18 cellular contexts compared by ENCODE assay signal in genomic region chr17:63082952-63083351, GRCh38.
A peak's percentile ranks its signal among the peaks of the same experiment; 100 is the strongest.
DNase-seq lines count a peak whose midpoint lies in the region; ATAC-seq, FAIRE-seq and TF ChIP-seq lines count a peak whose summit lies in the region.
"Had no signal": no experiment of that assay in that cellular context is flagged by ENCODE, and none has a peak within 500 bp of the region (broad histone marks: within the 10 kb centered on the region; RNA-seq: fewer than 3 reads in every experiment).

No MANE protein-coding gene starts in this region.

- H3K36me3 ChIP-seq in K562 (ENCODE audit: control insufficient read depth, insufficient read depth, low read length) (no peaks in the 10 kb centered on the region), mesenchymal stem cell (ENCODE audit: control insufficient read depth in 1 of 2, insufficient read depth in 2 of 2, low read depth in 1 of 2, low read length in 2 of 2) (no peaks in the 10 kb centered on the region)
- H3K36me3 ChIP-seq: heart right ventricle had no signal

- no peak overlapping the region for H2BK15ac ChIP-seq in mesenchymal stem cell (ENCODE audit: low read depth, poor library complexity, severe bottlenecking)

- H2BK120ac ChIP-seq in mesenchymal stem cell (ENCODE audit: low read depth, low read length), result no peak overlapping the region

- no peak for FAIRE-seq in K562 (lab: Jason Lieb, UNC)
- FAIRE-seq: GM12878 had no signal

- H4K91ac ChIP-seq in mesenchymal stem cell (ENCODE audit: low read length), result no peak overlapping the region

- no peak overlapping the region for H3K4me3 Mint-ChIP-seq in nephron progenitor cell
- H3K4me3 Mint-ChIP-seq: activated naive CD4-positive, alpha-beta T cell treated with anti-CD3 and anti-CD28 coated beads, Interleukin-2, amount 50 U/mL, for 24 hours; central memory CD8-positive, alpha-beta T cell; naive B cell had no signal

- H2AK5ac ChIP-seq in mesenchymal stem cell (ENCODE audit: low read length, severe bottlenecking), result no peak overlapping the region

- DNase-seq in ELR (ENCODE audit: low read depth) (peak; percentile 62), NCI-H146 (lab: John Stamatoyannopoulos, UW) (peak; percentile 26), K562 (ENCODE audit: extremely low read depth in 1 of 4, low spot score in 3 of 4) (no peak), mesenchymal stem cell (peak; percentile 48), nephron progenitor cell (no peak), inferior parietal cortex (ENCODE audit: extremely low spot score) (no peak)
- DNase-seq: activated CD8-positive, alpha-beta memory T cell treated with anti-CD3 and anti-CD28 coated beads, Interleukin-2, amount 50 U/mL, for 4 hours; DMS79 treated with DMSO at 0.1 percent for 48 hours; heart right ventricle; NCI-H1105 had no signal

- H3K9me1 ChIP-seq in K562 (ENCODE audit: control insufficient read depth, insufficient read depth, low read length), result no peaks in the 10 kb centered on the region

- H3K4me3 ChIP-seq in K562 (no peak overlapping the region), mesenchymal stem cell (ENCODE audit: insufficient read depth in 1 of 2, low read depth in 1 of 2, low read length in 2 of 2) (no peak overlapping the region)
- H3K4me3 ChIP-seq: BLaER1 treated with 17β-estradiol and CSF1 and Interleukin-3, amounts not matched to agents 10 nM and 100 nM; GM12878; heart right ventricle had no signal

- H3K4ac ChIP-seq in mesenchymal stem cell (ENCODE audit: low read depth in 1 of 2, low read length in 2 of 2), result no peak overlapping the region

- H3K4me2 ChIP-seq in K562 (ENCODE audit: insufficient read depth, low read length) (no peak overlapping the region), mesenchymal stem cell (ENCODE audit: low read length, poor library complexity, severe bottlenecking) (no peak overlapping the region)
- H3K4me2 ChIP-seq: BLaER1 treated with 17β-estradiol and CSF1 and Interleukin-3, amounts not matched to agents 10 nM and 100 nM had no signal

- H3K79me2 ChIP-seq in K562 (ENCODE audit: control insufficient read depth, insufficient read depth, low read length), result no peaks in the 10 kb centered on the region

- TF ChIP-seq EP300 in K562 (IDR thresholded peaks at IDR 0.05; ENCODE audit: low read length), result no peak

- no peaks in the 10 kb centered on the region for H3K27me3 ChIP-seq in K562 (ENCODE audit: control insufficient read depth in 2 of 2, insufficient read depth in 2 of 2, low read length in 2 of 2)
- H3K27me3 ChIP-seq in mesenchymal stem cell (ENCODE audit: control insufficient read depth in 1 of 2, insufficient read depth in 1 of 2, low read length in 2 of 2), result no peaks in the 10 kb centered on the region
- H3K27me3 ChIP-seq: BLaER1 treated with 17β-estradiol and CSF1 and Interleukin-3, amounts not matched to agents 10 nM and 100 nM; heart right ventricle had no signal

- H3K9me3 ChIP-seq in K562 (replicated peaks; ENCODE audit: control insufficient read depth, insufficient read depth, low read depth, low read length), result no peaks in the 10 kb centered on the region
- H3K9me3 ChIP-seq in mesenchymal stem cell (ENCODE audit: control insufficient read depth, low read length), result no peaks in the 10 kb centered on the region

- H3K18ac ChIP-seq in mesenchymal stem cell (ENCODE audit: low read depth in 1 of 2, low read length in 2 of 2), result no peak overlapping the region

- H2BK5ac ChIP-seq in mesenchymal stem cell (ENCODE audit: low read depth, low read length, poor library complexity, severe bottlenecking), result no peak overlapping the region

- POLR2A ChIA-PET in K562 (lab: Yijun Ruan, JAX), result no interaction called here

- H3K79me1 ChIP-seq in mesenchymal stem cell (replicated peaks; ENCODE audit: low read length, poor library complexity, severe bottlenecking), result peaks cover 11% of the 10 kb centered on the region

- no peaks in the 10 kb centered on the region for H4K20me1 ChIP-seq in K562 (replicated peaks; ENCODE audit: control insufficient read depth, insufficient read depth, low read length)
- H4K20me1 ChIP-seq: BLaER1 treated with 17β-estradiol and CSF1 and Interleukin-3, amounts not matched to agents 10 nM and 100 nM had no signal

- H3K14ac ChIP-seq in mesenchymal stem cell (ENCODE audit: low read length in 2 of 2), result no peak overlapping the region

- intact Hi-C loops in K562 (cut with micrococcal nuclease), result loop anchor here (1.0 to 5.0 kb wide), 2 partner anchors 323 to 529 kb away; no protein-coding TSS in a partner anchor

- no peak overlapping the region for H3K27ac Mint-ChIP-seq in nephron progenitor cell
- H3K27ac Mint-ChIP-seq: activated naive CD4-positive, alpha-beta T cell treated with anti-CD3 and anti-CD28 coated beads, Interleukin-2, amount 50 U/mL, for 24 hours; naive B cell had no signal

- H3K36me3 Mint-ChIP-seq in nephron progenitor cell (ENCODE audit: low read depth), result peaks cover 11% of the 10 kb centered on the region

- BruUV-seq in K562 (replicated peaks; lab: Mats Ljungman, UMichigan), result no TSS peak

- H3K4me1 Mint-ChIP-seq in nephron progenitor cell, result peaks cover 18% of the 10 kb centered on the region
- H3K4me1 Mint-ChIP-seq: central memory CD8-positive, alpha-beta T cell had no signal

- H3K9ac ChIP-seq in K562 (ENCODE audit: insufficient read depth in 1 of 2, low read depth in 2 of 2, low read length in 2 of 2) (no peak overlapping the region), mesenchymal stem cell (ENCODE audit: low read length) (peak overlapping the region; percentile 56)
- H3K9ac ChIP-seq: BLaER1 treated with 17β-estradiol and CSF1 and Interleukin-3, amounts not matched to agents 10 nM and 100 nM had no signal

- no peak overlapping the region for H3K23ac ChIP-seq in mesenchymal stem cell (ENCODE audit: low read length in 2 of 2)

- H3K9me3 Mint-ChIP-seq in nephron progenitor cell, result peaks cover 12% of the 10 kb centered on the region
- H3K9me3 Mint-ChIP-seq: activated naive CD4-positive, alpha-beta T cell treated with anti-CD3 and anti-CD28 coated beads, Interleukin-2, amount 50 U/mL, for 24 hours; central memory CD8-positive, alpha-beta T cell had no signal

- TF ChIP-seq POLR2A in K562 (conservative IDR thresholded peaks at IDR 0.05), result no peak

- H2AFZ ChIP-seq in K562 (ENCODE audit: low read depth, low read length) (no peak overlapping the region), mesenchymal stem cell (ENCODE audit: low read depth, low read length) (no peak overlapping the region)

- no peak overlapping the region for H2BK12ac ChIP-seq in mesenchymal stem cell (ENCODE audit: low read length in 2 of 2)

- H3K4me1 ChIP-seq in K562 (replicated peaks in 1 of 2; ENCODE audit: control insufficient read depth in 2 of 2, insufficient read depth in 2 of 2, low read length in 2 of 2) (no peaks in the 10 kb centered on the region), mesenchymal stem cell (ENCODE audit: control insufficient read depth, insufficient read depth, low read depth, low read length) (no peaks in the 10 kb centered on the region)
- H3K4me1 ChIP-seq: heart right ventricle had no signal

- CTCF ChIA-PET in K562 (lab: Yijun Ruan, JAX; ENCODE audit: low intra/inter-chr PET ratio), result interaction anchor here (0.7 to 2.8 kb wide), 2 partner anchors 116 to 323 kb away, joined by 3 to 40 read pairs; no protein-coding TSS in a partner anchor

- H3K27ac ChIP-seq in K562 (ENCODE audit: extremely low read depth, low read depth, low read length) (no peak overlapping the region), mesenchymal stem cell (ENCODE audit: low read length, poor library complexity, severe bottlenecking) (no peak overlapping the region)
- H3K27ac ChIP-seq: BLaER1 treated with 17β-estradiol and CSF1 and Interleukin-3, amounts not matched to agents 10 nM and 100 nM; heart right ventricle had no signal

- ATAC-seq in K562 (no peak), GM21526 (IDR thresholded peaks at IDR 0.05; ENCODE audit: low FRiP score, unreplicated experiment) (no peak), HG03159 (IDR thresholded peaks at IDR 0.05; ENCODE audit: unreplicated experiment) (no peak)
- ATAC-seq: GM12878, heart right ventricle, left lobe of liver had no signal

- TF ChIP-seq CTCF in K562 (IDR thresholded peaks at IDR 0.05 in 2 of 3, conservative IDR thresholded peaks at IDR 0.05 in 1 of 3; ENCODE audit: insufficient read depth in 2 of 3, low read depth in 1 of 3, low read length in 3 of 3) (no peak), nephron progenitor cell (IDR thresholded peaks at IDR 0.05) (no peak)

- H3K27me3 Mint-ChIP-seq in nephron progenitor cell (ENCODE audit: low read depth, poor library complexity), result no peaks in the 10 kb centered on the region
- H3K27me3 Mint-ChIP-seq: activated naive CD4-positive, alpha-beta T cell treated with anti-CD3 and anti-CD28 coated beads, Interleukin-2, amount 50 U/mL, for 24 hours; central memory CD8-positive, alpha-beta T cell; naive B cell had no signal

- TF ChIP-seq RAD21 in K562 (CRISPR knock-in tag; conservative IDR thresholded peaks at IDR 0.05 in 1 of 2, IDR thresholded peaks at IDR 0.05 in 1 of 2), result no peak

- 38% methylated on average over 1 of the region's 1 CpG for WGBS in K562 (ENCODE audit: insufficient coverage, low coverage, missing lambda C conversion rate)
- 50% methylated on average over 1 of the region's 1 CpG for WGBS in mesenchymal stem cell

- in situ Hi-C loops in K562 (cut with MboI), result no loop called here

- H4K8ac ChIP-seq in mesenchymal stem cell (ENCODE audit: low read length), result no peak overlapping the region

TF ChIP-seq in K562, 482 proteins besides CTCF, POLR2A, EP300 and RAD21:
- TF ChIP-seq FOSL1 (tag; conservative IDR thresholded peaks at IDR 0.05) (0 out of 2 replicates have a peak, but pooled peaks have one; percentile 15), CREM (IDR thresholded peaks at IDR 0.05; ENCODE audit: low read depth) (0 out of 2 replicates have a peak, but pooled peaks have one; percentile 14), IFI16 (CRISPR knock-in tag; IDR thresholded peaks at IDR 0.05) (no peak)

Comparison
In these comparisons a context has a peak if more than half of its experiments do, and no peak if none do; other contexts are left out.
1. DNase-seq: peak in ELR (single experiment), NCI-H146 (single experiment) and mesenchymal stem cell (single experiment); none in K562 (0 of 4), nephron progenitor cell (single experiment) and inferior parietal cortex (single experiment).